Comparison of ENCODE assay signal across 1 cellular context in genomic region chr7:116708861-116709260, GRCh38.
TF ChIP-seq lines count a peak whose summit lies in the region.

No MANE protein-coding gene starts in this region.

TF ChIP-seq in SK-N-SH, 30 proteins besides CTCF, POLR2A, EP300 and RAD21 (continued from another document):
- TF ChIP-seq IRF3 (IDR thresholded peaks at IDR 0.05; ENCODE audit: low read depth, low read length) (no peak), RFX5 (IDR thresholded peaks at IDR 0.05; ENCODE audit: low read length) (no peak), FOXM1 (IDR thresholded peaks at IDR 0.05; ENCODE audit: low read depth) (no peak), NFIC (IDR thresholded peaks at IDR 0.05; ENCODE audit: borderline replicate concordance) (no peak), SIN3A (IDR thresholded peaks at IDR 0.05; ENCODE audit: borderline replicate concordance, low read depth, low read length) (no peak), SMC3 (IDR thresholded peaks at IDR 0.05; ENCODE audit: low read depth, low read length) (no peak)
